21 cellular contexts compared by ENCODE assay signal in the genomic region with DNA sequence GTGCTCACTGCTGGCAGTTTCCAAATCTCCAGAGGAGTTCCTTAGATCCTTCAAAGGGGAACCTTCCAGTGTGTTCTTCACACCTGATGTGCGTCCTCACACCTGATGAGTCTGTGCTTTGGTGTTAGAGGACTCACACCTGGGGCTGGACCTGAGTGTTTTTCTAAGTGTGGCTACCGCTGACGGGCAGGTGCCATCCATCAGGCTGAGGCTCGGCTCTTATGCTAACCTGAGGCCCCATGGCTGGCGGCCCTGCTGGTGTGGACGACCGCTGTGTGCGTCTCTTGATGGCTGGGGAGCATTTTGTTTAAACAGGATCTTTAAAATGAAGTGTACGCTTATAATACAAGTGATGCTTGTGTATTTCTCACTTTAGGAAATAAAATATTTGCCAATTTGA. TPM values are rescaled to one million over a fixed set of nuclear protein-coding genes. Genes with fewer than 3 reads are reported as not detected.
"Had no signal": no experiment of that assay in that cellular context is flagged by ENCODE, and none has a peak within 500 bp of the region (broad histone marks: within the 10 kb centered on the region; RNA-seq: fewer than 3 reads in every experiment).

No MANE protein-coding gene starts in this region.

- H3K27ac Mint-ChIP-seq: IgD-negative memory B cell had no signal

- H3K27me3 Mint-ChIP-seq: IgD-negative memory B cell had no signal

- H3K4me3 Mint-ChIP-seq: IgD-negative memory B cell had no signal

- FAIRE-seq: RCC 7860 had no signal

- H3K27me3 ChIP-seq: MG63, SJCRH30 had no signal

- H3K27ac ChIP-seq: SJCRH30 had no signal

- H3K9me3 ChIP-seq: MG63 had no signal

- DNase-seq: KBM-7, MG63, NCI-H1092, NCI-H1105 treated with DMSO at 0.1 percent for 48 hours, NCI-H1417 treated with DMSO at 0.1 percent for 48 hours, NCI-H146, NCI-H1694 treated with DMSO at 0.1 percent for 48 hours, NCI-H1930, NCI-H2081, NCI-H2107, NCI-H2227 treated with DMSO at 0.1 percent for 48 hours, NCI-H510A, NCI-H524 treated with DMSO at 0.1 percent for 48 hours, NCI-H69, NCI-H774, RPMI8226, SHP77 treated with DMSO at 0.1 percent for 48 hours, SJCRH30 had no signal

- H3K4me3 ChIP-seq: MG63, SJCRH30 had no signal

- ATAC-seq: SK-N-SH treated with all-trans-retinoic acid at 6 μM for 48 hours had no signal

- H3K9me3 Mint-ChIP-seq: IgD-negative memory B cell had no signal

RNA-seq across cellular contexts. Expression of a gene that starts 45.1 kb away (rescaled TPM):
- total RNA-seq: SJCRH30 had no signal
